ENCODE assay signal across 8 cellular contexts in the genomic region with DNA sequence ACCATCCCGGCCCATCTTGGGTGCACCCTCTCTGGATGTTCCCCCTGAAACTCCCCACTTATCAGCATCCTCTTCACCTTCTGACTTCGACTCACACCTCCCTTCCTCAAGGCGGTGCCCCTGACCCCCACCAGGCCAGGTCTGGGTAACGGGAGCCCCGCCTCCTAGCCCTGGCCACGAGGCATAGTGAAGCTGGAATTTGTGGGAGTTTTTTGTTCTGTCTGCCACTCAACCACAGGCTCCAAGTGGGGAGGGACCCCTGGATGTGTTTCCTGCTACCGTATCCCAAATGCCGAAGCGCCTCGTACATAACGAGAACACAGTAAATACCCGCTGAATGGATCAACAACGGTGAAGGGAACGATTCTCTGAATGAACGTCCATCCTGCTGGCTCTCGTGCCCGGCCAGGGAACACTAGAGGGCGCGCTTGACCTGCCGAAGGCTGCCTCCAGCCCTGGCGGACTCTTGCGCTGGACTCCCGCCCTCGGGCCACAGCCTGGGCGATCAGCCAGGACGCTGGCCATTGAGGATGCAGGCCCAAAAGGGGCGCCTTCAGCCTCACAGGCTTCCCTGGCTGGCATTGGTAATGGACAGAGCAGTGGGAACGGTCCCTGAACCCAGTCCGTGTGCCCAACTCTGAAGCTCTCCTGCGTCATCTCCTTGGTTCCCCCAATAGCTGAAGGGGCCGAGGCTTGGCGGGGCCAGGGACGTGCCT. TPM values are rescaled to one million over a fixed set of nuclear protein-coding genes. Genes with fewer than 3 reads are reported as not detected.
DNase-seq lines count a peak whose midpoint lies in the region; ATAC-seq, FAIRE-seq and TF ChIP-seq lines count a peak whose summit lies in the region.

No MANE protein-coding gene starts in this region.

- ATAC-seq in HG03139 (IDR thresholded peaks at IDR 0.05; ENCODE audit: unreplicated experiment), result no peak

- no peak for FAIRE-seq in keratinocyte (lab: Jason Lieb, UNC)

- no peaks in the 10 kb centered on the region for H3K9me1 ChIP-seq in keratinocyte (ENCODE audit: control insufficient read depth, extremely low read depth, insufficient read depth, low read length)

- no peaks in the 10 kb centered on the region for H3K4me1 ChIP-seq in keratinocyte (ENCODE audit: control insufficient read depth, extremely low read depth, insufficient read depth, low read length)

- H3K4me3 ChIP-seq in WI38 (ENCODE audit: low read depth, low read length) (no peak overlapping the region), cardiac fibroblast (replicated peaks in 1 of 2; ENCODE audit: low read depth in 2 of 2, low read length in 2 of 2) (no peak overlapping the region), keratinocyte (ENCODE audit: control insufficient read depth in 2 of 3, extremely low read depth in 1 of 3, insufficient read depth in 2 of 3, low read depth in 1 of 3, low read length in 3 of 3) (no peak overlapping the region)

- TF ChIP-seq CTCF in AG09319 (IDR thresholded peaks at IDR 0.05; ENCODE audit: low read depth, low read length) (peak; percentile 94), WI38 (IDR thresholded peaks at IDR 0.05; ENCODE audit: low read depth, low read length) (peak; percentile 81), cardiac fibroblast (IDR thresholded peaks at IDR 0.05; ENCODE audit: low read depth, low read length) (peak; percentile 90), keratinocyte (optimal IDR thresholded peaks at IDR 0.05 in 1 of 3, IDR thresholded peaks at IDR 0.05 in 1 of 3, conservative IDR thresholded peaks at IDR 0.05 in 1 of 3; ENCODE audit: extremely low read depth in 1 of 3, insufficient read depth in 2 of 3, low read length in 3 of 3) (peak; percentile 75 to 93 (median 87))

- no peaks in the 10 kb centered on the region for H4K20me1 ChIP-seq in keratinocyte (ENCODE audit: control insufficient read depth, extremely low read depth, insufficient read depth, low read length)

- H3K27me3 ChIP-seq in keratinocyte (ENCODE audit: control insufficient read depth, extremely low read depth, insufficient read depth, low read length), result peaks cover 7% of the 10 kb centered on the region

- no peaks in the 10 kb centered on the region for H3K79me2 ChIP-seq in keratinocyte (ENCODE audit: control insufficient read depth, insufficient read depth, low read length)

- H3K9ac ChIP-seq in keratinocyte (ENCODE audit: control insufficient read depth, extremely low read depth, insufficient read depth, low read length), result no peak overlapping the region

- dilution Hi-C loops in keratinocyte (cut with MboI; ENCODE audit: extremely low pct_ligation_motif_present, low sequenced_read_pairs), result no loop called here

- H3K9me3 ChIP-seq in keratinocyte (ENCODE audit: control insufficient read depth, low read depth, low read length), result peaks cover 6% of the 10 kb centered on the region

- no peak overlapping the region for H2AFZ ChIP-seq in keratinocyte (ENCODE audit: control insufficient read depth, low read length)

- DNase-seq in AG09319 (ENCODE audit: extremely low read depth, low read depth) (peak; percentile 29), GM19240 (ENCODE audit: insufficient read length, low spot score) (peak; percentile 83), NCI-H1092 (lab: John Stamatoyannopoulos, UW) (peak; percentile 50), cardiac fibroblast (ENCODE audit: low read depth in 2 of 2) (peak; percentile 76 to 86), keratinocyte (ENCODE audit: low read depth, low spot score) (no peak)
- peak; percentile 16 to 57 for DNase-seq in stimulated activated CD4-positive, alpha-beta T cell treated with anti-CD3 and anti-CD28 coated beads, Interleukin-15, amount 100 ng/mL, for 48 hours (ENCODE audit: low read depth in 2 of 2)

- no peaks in the 10 kb centered on the region for H3K36me3 ChIP-seq in keratinocyte (ENCODE audit: control insufficient read depth in 2 of 2, extremely low read depth in 1 of 2, insufficient read depth in 2 of 2, low read length in 2 of 2)

- no peak overlapping the region for H3K27ac ChIP-seq in keratinocyte (ENCODE audit: control insufficient read depth, insufficient read depth, low read length)

- H3K4me2 ChIP-seq in keratinocyte (ENCODE audit: control insufficient read depth, extremely low read depth, insufficient read depth, low read depth, low read length), result no peak overlapping the region

RNA-seq across cellular contexts. Expression of gene PHYKPL, which starts 47.3 kb away (rescaled TPM):
- polyA plus RNA-seq in keratinocyte, result 27.6 to 53.5 TPM (median 38.8 TPM) in 3 replicates
- 28.6 TPM for polyA plus RNA-seq in keratinocyte (2011; ENCODE audit: low read depth)
- 18.7 and 26.0 TPM in 2 replicates for polyA plus RNA-seq in keratinocyte (2011; cell fraction: cytosol; rRNA removed)
- polyA plus RNA-seq in keratinocyte (2011; cell fraction: nucleus; rRNA removed), result 125 and 140 TPM in 2 replicates
- 24.6 and 30.8 TPM in 2 replicates for polyA plus RNA-seq in keratinocyte (2012; ENCODE audit: low replicate concordance)
- 51.8 to 71.0 TPM (median 56.9 TPM) in 3 replicates for polyA minus RNA-seq in keratinocyte
- polyA minus RNA-seq in keratinocyte (2011; cell fraction: cytosol; rRNA and poly(A)+ RNA removed), result 24.0 TPM
- 46.8 and 59.5 TPM in 2 replicates for polyA minus RNA-seq in keratinocyte (2011; cell fraction: nucleus; rRNA and poly(A)+ RNA removed)
